21 cellular contexts compared by ENCODE assay signal in the genomic region with DNA sequence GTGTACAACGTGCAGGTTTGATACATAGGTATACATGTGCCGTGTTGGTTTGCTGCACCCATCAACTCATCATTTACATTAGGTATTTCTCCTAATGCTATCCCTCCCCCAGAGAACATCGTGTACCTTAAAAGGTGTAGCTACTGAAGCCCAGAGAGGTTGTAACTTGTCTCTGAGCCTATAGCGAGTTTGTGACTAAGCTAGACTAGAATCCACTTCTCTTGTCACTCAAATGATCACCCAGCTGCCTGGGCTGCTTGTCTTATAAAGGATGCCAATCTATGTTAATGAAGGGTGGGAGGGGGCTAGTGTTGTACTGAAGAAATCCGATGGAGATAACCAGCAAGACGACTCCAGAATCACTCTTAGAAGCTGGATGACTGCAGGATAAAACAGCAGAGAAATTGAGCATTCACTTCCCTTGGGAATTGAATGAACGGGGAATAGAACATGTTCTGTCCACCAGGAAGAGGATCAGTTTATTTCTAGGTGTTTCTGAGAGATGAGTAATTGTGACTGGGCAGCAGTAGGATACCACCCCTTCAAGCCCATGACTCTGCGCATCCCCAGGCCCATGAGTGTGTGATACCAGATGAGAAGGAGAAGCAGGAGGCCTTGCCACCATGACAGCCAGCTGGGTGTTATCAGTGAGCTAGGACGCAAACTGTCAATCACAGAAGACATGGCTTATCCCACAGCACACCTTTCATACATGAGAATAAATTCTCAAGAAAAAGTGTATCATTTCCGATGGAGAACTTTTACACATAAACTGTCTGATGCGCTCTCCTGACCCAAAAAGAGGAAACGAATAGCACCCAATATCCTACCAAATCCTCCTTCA.
DNase-seq lines count a peak whose midpoint lies in the region; ATAC-seq and TF ChIP-seq lines count a peak whose summit lies in the region.
"Had no signal": no experiment of that assay in that cellular context is flagged by ENCODE, and none has a peak within 500 bp of the region (broad histone marks: within the 10 kb centered on the region; RNA-seq: fewer than 3 reads in every experiment).

No MANE protein-coding gene starts in this region.

- H3K4me3 Mint-ChIP-seq in MCF 10A (ENCODE audit: unreplicated experiment) = peak overlapping the region; percentile 51
- H3K4me3 Mint-ChIP-seq: activated CD8-positive, alpha-beta T cell treated with anti-CD3 and anti-CD28 coated beads for 36 hours; activated naive CD4-positive, alpha-beta T cell treated with anti-CD3 and anti-CD28 coated beads for 36 hours; activated T-helper 1 cell treated with anti-CD3 and anti-CD28 coated beads, Interleukin-12 subunit alpha, Interleukin-12 subunit beta, Interleukin-2, Interleukin-4 antibody, amounts not matched to agents 30 ng/mL and 10 ng/mL and 1 ng/mL, durations not matched to agents 14 hours and 24 hours and 36 hours; central memory CD8-positive, alpha-beta T cell; neural crest cell; T-helper 2 cell treated with Interferon-gamma antibody and Interleukin-4, amounts not matched to agents 5 μg/mL and 100 μg/mL, for 36 hours had no signal

- H3K18ac ChIP-seq in mesendoderm (ENCODE audit: low read length) = no peak overlapping the region

- DNase-seq in MCF 10A (ENCODE audit: unreplicated experiment) (peak; percentile 68), breast epithelium (ENCODE audit: low spot score in 2 of 2) (no peak), mammary epithelial cell (peak; percentile 80), mesendoderm (peak; percentile 25), NCI-H1092 treated with DMSO at 0.1 percent for 48 hours (lab: John Stamatoyannopoulos, UW) (no peak), gastrocnemius medialis (no peak)
- DNase-seq: activated CD8-positive, alpha-beta memory T cell treated with anti-CD3 and anti-CD28 coated beads, Interleukin-2, amount 50 U/mL, for 48 hours; activated CD8-positive, alpha-beta T cell treated with anti-CD3 and anti-CD28 coated beads for 36 hours; activated naive CD4-positive, alpha-beta T cell treated with anti-CD3 and anti-CD28 coated beads for 36 hours; COR-L47; GF-D8; hippocampal formation; left colon; stimulated activated naive CD4-positive, alpha-beta T cell had no signal

- no peaks in the 10 kb centered on the region for H3K36me3 Mint-ChIP-seq in MCF 10A (ENCODE audit: insufficient read depth, unreplicated experiment)

- H3K9me3 ChIP-seq in breast epithelium (no peaks in the 10 kb centered on the region), mammary epithelial cell (replicated peaks; ENCODE audit: insufficient read depth, low read length) (no peaks in the 10 kb centered on the region), gastrocnemius medialis (no peaks in the 10 kb centered on the region)
- H3K9me3 ChIP-seq: pancreas had no signal

- H3K27me3 ChIP-seq in breast epithelium (no peaks in the 10 kb centered on the region), mammary epithelial cell (ENCODE audit: insufficient read depth, low read length) (no peaks in the 10 kb centered on the region), mesendoderm (ENCODE audit: insufficient read depth, low read length, poor library complexity) (no peaks in the 10 kb centered on the region), gastrocnemius medialis (no peaks in the 10 kb centered on the region)
- H3K27me3 ChIP-seq: BLaER1 treated with 17β-estradiol and CSF1 and Interleukin-3, amounts not matched to agents 10 nM and 100 nM; pancreas had no signal

- dilution Hi-C loops in mammary epithelial cell (cut with HindIII; ENCODE audit: low sequenced_read_pairs) = no loop called here

- H3K4me3 ChIP-seq in breast epithelium (no peak overlapping the region), mammary epithelial cell (replicated peaks in 1 of 3; ENCODE audit: insufficient read depth in 1 of 3, low read depth in 2 of 3, low read length in 3 of 3) (no peak overlapping the region), mesendoderm (ENCODE audit: low read length) (no peak overlapping the region), gastrocnemius medialis (no peak overlapping the region)
- H3K4me3 ChIP-seq: BLaER1 treated with 17β-estradiol and CSF1 and Interleukin-3, amounts not matched to agents 10 nM and 100 nM; pancreas had no signal

- intact Hi-C loops in MCF 10A (cut with micrococcal nuclease) = no loop called here
- intact Hi-C loops in breast epithelium (cut with DNase I; ENCODE audit: low total_unique reads) = no loop called here
- intact Hi-C loops in mammary epithelial cell (cut with micrococcal nuclease) = loop anchor here (2.0 to 5.0 kb wide), 2 partner anchors 42 to 116 kb away; no protein-coding TSS in a partner anchor
- intact Hi-C loops in gastrocnemius medialis (cut with DNase I; ENCODE audit: low total_unique reads) = no loop called here

- TF ChIP-seq POLR2A in breast epithelium (IDR thresholded peaks at IDR 0.05) (no peak), gastrocnemius medialis (IDR thresholded peaks at IDR 0.05) (no peak)

- no peak overlapping the region for H2BK120ac ChIP-seq in mesendoderm (ENCODE audit: low read depth, low read length)

- H2BK5ac ChIP-seq in mesendoderm (ENCODE audit: low read length) = no peak overlapping the region

- no peaks in the 10 kb centered on the region for H3K79me1 ChIP-seq in mesendoderm (ENCODE audit: low read length)

- TF ChIP-seq CTCF in MCF 10A (IDR thresholded peaks at IDR 0.05; ENCODE audit: unreplicated experiment) (no peak), breast epithelium (IDR thresholded peaks at IDR 0.05) (no peak), mammary epithelial cell (conservative IDR thresholded peaks at IDR 0.05 in 1 of 2, IDR thresholded peaks at IDR 0.05 in 1 of 2; ENCODE audit: extremely low read depth in 1 of 2, insufficient read depth in 1 of 2, low read depth in 1 of 2, low read length in 2 of 2) (no peak), gastrocnemius medialis (IDR thresholded peaks at IDR 0.05 in 4 of 5, conservative IDR thresholded peaks at IDR 0.05 in 1 of 5) (no peak)

- H2AK5ac ChIP-seq in mesendoderm (ENCODE audit: low read length) = no peak overlapping the region

- H3K4me2 ChIP-seq in mammary epithelial cell (ENCODE audit: insufficient read depth, low read depth, low read length) = peak overlapping the region; percentile 68
- no peak overlapping the region for H3K4me2 ChIP-seq in mesendoderm (ENCODE audit: low read length)

- no peak overlapping the region for H3K56ac ChIP-seq in mesendoderm (ENCODE audit: low read length)

- no peak overlapping the region for H2BK15ac ChIP-seq in mesendoderm (replicated peaks; ENCODE audit: low read depth)

- no peak overlapping the region for H4K8ac ChIP-seq in mesendoderm (ENCODE audit: low read depth, low read length)

- H3K79me2 ChIP-seq in mammary epithelial cell (ENCODE audit: insufficient read depth, low read length) (no peaks in the 10 kb centered on the region), mesendoderm (ENCODE audit: control insufficient read depth, insufficient read depth, low read length) (no peaks in the 10 kb centered on the region)

- peak overlapping the region in 1 of 2 donors; percentile 70 for H3K27ac ChIP-seq in breast epithelium
- H3K27ac ChIP-seq in mammary epithelial cell (ENCODE audit: insufficient read depth, low read depth, low read length) = peak overlapping the region; percentile 99
- H3K27ac ChIP-seq in mesendoderm (ENCODE audit: low read depth, low read length) = no peak overlapping the region
- no peak overlapping the region for H3K27ac ChIP-seq in gastrocnemius medialis
- H3K27ac ChIP-seq: pancreas had no signal

- no peak overlapping the region for H3K4ac ChIP-seq in mesendoderm (ENCODE audit: low read depth, low read length)

- WGBS in mammary epithelial cell (ENCODE audit: low coverage, missing lambda C conversion rate) = 47% methylated on average over 11 of the region's 12 CpGs
- WGBS in mesendoderm (ENCODE audit: extremely low coverage, insufficient coverage, low lambda C conversion rate) = no CpG with 5 or more reads among the region's 12 CpGs

- POLR2A ChIA-PET in MCF 10A (lab: Yijun Ruan, JAX) = interaction anchor here (0.7 to 6.9 kb wide), 17 partner anchors 11 to 1439 kb away, joined by 3 to 39 read pairs (median 7); no protein-coding TSS in a partner anchor

- no peak overlapping the region for H4K5ac ChIP-seq in mesendoderm (ENCODE audit: low read length)

- BruUV-seq in MCF 10A (replicated peaks; lab: Mats Ljungman, UMichigan) = no TSS peak
- BruUV-seq in mammary epithelial cell (replicated peaks; lab: Mats Ljungman, UMichigan) = no TSS peak

- H3K36me3 ChIP-seq in breast epithelium (no peaks in the 10 kb centered on the region), mammary epithelial cell (ENCODE audit: insufficient read depth, low read length) (no peaks in the 10 kb centered on the region), mesendoderm (ENCODE audit: control insufficient read depth, insufficient read depth, low read length) (no peaks in the 10 kb centered on the region), gastrocnemius medialis (no peaks in the 10 kb centered on the region)
- H3K36me3 ChIP-seq: BLaER1 treated with 17β-estradiol and CSF1 and Interleukin-3, amounts not matched to agents 10 nM and 100 nM; pancreas had no signal

- CTCF ChIA-PET in MCF 10A (lab: Yijun Ruan, JAX) = interaction anchor here (0.6 to 10.7 kb wide), 21 partner anchors 8 to 385 kb away, joined by 3 to 240 read pairs (median 8); no protein-coding TSS in a partner anchor
- CTCF ChIA-PET in mammary epithelial cell (lab: Charles Lee; ENCODE audit: low non-redundant PET) = interaction anchor here (0.6 to 1.1 kb wide), 3 partner anchors 86 to 254 kb away, joined by 3 to 5 read pairs (median 3); no protein-coding TSS in a partner anchor

- H2AFZ ChIP-seq in mammary epithelial cell (ENCODE audit: low read depth, low read length) = peak overlapping the region; percentile 79

- H3K4me1 Mint-ChIP-seq in MCF 10A (ENCODE audit: insufficient read depth, unreplicated experiment) = peaks cover 44% of the 10 kb centered on the region
- H3K4me1 Mint-ChIP-seq: central memory CD8-positive, alpha-beta T cell had no signal

- no peak overlapping the region for H3K23ac ChIP-seq in mesendoderm (ENCODE audit: low read length)

- ATAC-seq in GM19023 (IDR thresholded peaks at IDR 0.05; ENCODE audit: unreplicated experiment) (no peak), gastrocnemius medialis (no peak)
- ATAC-seq: activated CD8-positive, alpha-beta T cell treated with anti-CD3 and anti-CD28 coated beads for 36 hours; left colon had no signal

- no peaks in the 10 kb centered on the region for H3K9me3 Mint-ChIP-seq in MCF 10A (ENCODE audit: unreplicated experiment)
- H3K9me3 Mint-ChIP-seq: activated CD8-positive, alpha-beta T cell treated with anti-CD3 and anti-CD28 coated beads for 36 hours; activated naive CD4-positive, alpha-beta T cell treated with anti-CD3 and anti-CD28 coated beads for 36 hours; activated T-helper 1 cell treated with anti-CD3 and anti-CD28 coated beads, Interleukin-12 subunit alpha, Interleukin-12 subunit beta, Interleukin-2, Interleukin-4 antibody, amounts not matched to agents 30 ng/mL and 10 ng/mL and 1 ng/mL, durations not matched to agents 14 hours and 24 hours and 36 hours; central memory CD8-positive, alpha-beta T cell; neural crest cell; T-helper 2 cell treated with Interferon-gamma antibody and Interleukin-4, amounts not matched to agents 5 μg/mL and 100 μg/mL, for 36 hours had no signal

- in situ Hi-C loops in mammary epithelial cell (cut with MboI; ENCODE audit: low sequenced_read_pairs in 2 of 2) = loop anchor here in 1 of 2 donors (25.0 kb wide), 1 partner anchor 206 kb away; no protein-coding TSS in a partner anchor
- in situ Hi-C loops in gastrocnemius medialis (cut with MboI; ENCODE audit: low sequenced_read_pairs in 4 of 4) = loop anchor here in 2 of 4 donors (25.0 kb wide), 1 partner anchor 244 kb away; no protein-coding TSS in a partner anchor

- H3K9ac ChIP-seq in mammary epithelial cell (ENCODE audit: insufficient read depth, low read length) = peak overlapping the region; percentile 80
- H3K9ac ChIP-seq in mesendoderm (ENCODE audit: low read length) = no peak overlapping the region
- H3K9ac ChIP-seq: BLaER1 treated with 17β-estradiol and CSF1 and Interleukin-3, amounts not matched to agents 10 nM and 100 nM had no signal

- peak overlapping the region; percentile 90 for H3K27ac Mint-ChIP-seq in MCF 10A (ENCODE audit: low read depth, unreplicated experiment)
- H3K27ac Mint-ChIP-seq: activated CD8-positive, alpha-beta T cell treated with anti-CD3 and anti-CD28 coated beads for 36 hours; activated naive CD4-positive, alpha-beta T cell treated with anti-CD3 and anti-CD28 coated beads for 36 hours; activated T-helper 1 cell treated with anti-CD3 and anti-CD28 coated beads, Interleukin-12 subunit alpha, Interleukin-12 subunit beta, Interleukin-2, Interleukin-4 antibody, amounts not matched to agents 30 ng/mL and 10 ng/mL and 1 ng/mL, durations not matched to agents 14 hours and 24 hours and 36 hours; T-helper 2 cell treated with Interferon-gamma antibody and Interleukin-4, amounts not matched to agents 5 μg/mL and 100 μg/mL, for 36 hours had no signal

- no peaks in the 10 kb centered on the region for H3K4me1 ChIP-seq in breast epithelium
- H3K4me1 ChIP-seq in mammary epithelial cell (ENCODE audit: insufficient read depth, low read length) = peaks cover 58% of the 10 kb centered on the region
- H3K4me1 ChIP-seq in mesendoderm (ENCODE audit: control insufficient read depth, low read depth, low read length) = no peaks in the 10 kb centered on the region
- H3K4me1 ChIP-seq in gastrocnemius medialis = no peaks in the 10 kb centered on the region
- H3K4me1 ChIP-seq: pancreas had no signal

- H3K27me3 Mint-ChIP-seq in MCF 10A (ENCODE audit: insufficient read depth, unreplicated experiment) = no peaks in the 10 kb centered on the region
- H3K27me3 Mint-ChIP-seq: activated CD8-positive, alpha-beta T cell treated with anti-CD3 and anti-CD28 coated beads for 36 hours had no signal

- no peaks in the 10 kb centered on the region for H4K20me1 ChIP-seq in mammary epithelial cell (ENCODE audit: insufficient read depth, low read length)
- H4K20me1 ChIP-seq: BLaER1 treated with 17β-estradiol and CSF1 and Interleukin-3, amounts not matched to agents 10 nM and 100 nM had no signal

Comparison
In these comparisons a context has a peak if more than half of its experiments do, and no peak if none do; other contexts are left out.
1. DNase-seq: peak in MCF 10A (single experiment), mammary epithelial cell (single experiment) and mesendoderm (single experiment); none in breast epithelium (0 of 2), NCI-H1092 treated with DMSO at 0.1 percent for 48 hours (single experiment) and gastrocnemius medialis (0 of 2).